Comparison of ENCODE assay signal across 1 cellular context in the genomic region with DNA sequence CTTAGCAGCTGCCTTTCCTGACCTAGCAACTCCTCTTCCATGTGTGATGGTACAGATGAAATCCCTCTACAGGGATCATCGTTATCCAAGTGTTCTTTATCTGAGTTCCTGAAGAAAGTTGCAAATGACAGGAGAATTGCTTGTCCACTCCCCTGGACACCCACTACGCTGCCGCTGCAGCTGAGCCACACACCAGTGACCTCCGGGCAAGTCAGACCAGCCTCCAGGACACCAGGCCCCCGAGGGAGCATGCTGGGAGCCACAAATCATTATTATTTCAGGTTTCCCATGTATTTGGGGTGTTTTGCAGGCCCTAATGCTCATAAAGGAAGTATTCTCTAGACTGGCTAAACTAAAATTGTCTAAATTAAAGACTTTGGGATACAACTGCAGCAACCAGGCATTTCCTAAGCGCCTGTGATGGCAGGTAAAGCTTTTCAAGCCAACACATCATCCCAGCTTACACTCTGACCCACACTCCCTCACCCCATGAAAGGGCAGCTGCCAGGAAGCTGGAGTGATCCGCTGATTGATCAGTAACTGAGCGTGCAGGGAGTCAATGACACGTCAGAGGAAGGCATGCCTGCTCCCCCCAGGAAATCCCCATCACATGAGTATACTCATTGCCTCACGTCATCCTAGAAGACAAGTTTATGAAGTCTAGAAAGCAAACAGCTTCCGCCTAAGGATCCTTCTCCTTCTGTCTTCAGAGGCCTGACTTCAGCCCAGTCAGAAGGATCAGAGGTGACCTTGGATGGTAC.
TF ChIP-seq lines count a peak whose summit lies in the region.

No MANE protein-coding gene starts in this region.

TF ChIP-seq in GM23338, 12 proteins besides CTCF, POLR2A, EP300 and RAD21 (continued from another document):
- TF ChIP-seq, protein P1, sequence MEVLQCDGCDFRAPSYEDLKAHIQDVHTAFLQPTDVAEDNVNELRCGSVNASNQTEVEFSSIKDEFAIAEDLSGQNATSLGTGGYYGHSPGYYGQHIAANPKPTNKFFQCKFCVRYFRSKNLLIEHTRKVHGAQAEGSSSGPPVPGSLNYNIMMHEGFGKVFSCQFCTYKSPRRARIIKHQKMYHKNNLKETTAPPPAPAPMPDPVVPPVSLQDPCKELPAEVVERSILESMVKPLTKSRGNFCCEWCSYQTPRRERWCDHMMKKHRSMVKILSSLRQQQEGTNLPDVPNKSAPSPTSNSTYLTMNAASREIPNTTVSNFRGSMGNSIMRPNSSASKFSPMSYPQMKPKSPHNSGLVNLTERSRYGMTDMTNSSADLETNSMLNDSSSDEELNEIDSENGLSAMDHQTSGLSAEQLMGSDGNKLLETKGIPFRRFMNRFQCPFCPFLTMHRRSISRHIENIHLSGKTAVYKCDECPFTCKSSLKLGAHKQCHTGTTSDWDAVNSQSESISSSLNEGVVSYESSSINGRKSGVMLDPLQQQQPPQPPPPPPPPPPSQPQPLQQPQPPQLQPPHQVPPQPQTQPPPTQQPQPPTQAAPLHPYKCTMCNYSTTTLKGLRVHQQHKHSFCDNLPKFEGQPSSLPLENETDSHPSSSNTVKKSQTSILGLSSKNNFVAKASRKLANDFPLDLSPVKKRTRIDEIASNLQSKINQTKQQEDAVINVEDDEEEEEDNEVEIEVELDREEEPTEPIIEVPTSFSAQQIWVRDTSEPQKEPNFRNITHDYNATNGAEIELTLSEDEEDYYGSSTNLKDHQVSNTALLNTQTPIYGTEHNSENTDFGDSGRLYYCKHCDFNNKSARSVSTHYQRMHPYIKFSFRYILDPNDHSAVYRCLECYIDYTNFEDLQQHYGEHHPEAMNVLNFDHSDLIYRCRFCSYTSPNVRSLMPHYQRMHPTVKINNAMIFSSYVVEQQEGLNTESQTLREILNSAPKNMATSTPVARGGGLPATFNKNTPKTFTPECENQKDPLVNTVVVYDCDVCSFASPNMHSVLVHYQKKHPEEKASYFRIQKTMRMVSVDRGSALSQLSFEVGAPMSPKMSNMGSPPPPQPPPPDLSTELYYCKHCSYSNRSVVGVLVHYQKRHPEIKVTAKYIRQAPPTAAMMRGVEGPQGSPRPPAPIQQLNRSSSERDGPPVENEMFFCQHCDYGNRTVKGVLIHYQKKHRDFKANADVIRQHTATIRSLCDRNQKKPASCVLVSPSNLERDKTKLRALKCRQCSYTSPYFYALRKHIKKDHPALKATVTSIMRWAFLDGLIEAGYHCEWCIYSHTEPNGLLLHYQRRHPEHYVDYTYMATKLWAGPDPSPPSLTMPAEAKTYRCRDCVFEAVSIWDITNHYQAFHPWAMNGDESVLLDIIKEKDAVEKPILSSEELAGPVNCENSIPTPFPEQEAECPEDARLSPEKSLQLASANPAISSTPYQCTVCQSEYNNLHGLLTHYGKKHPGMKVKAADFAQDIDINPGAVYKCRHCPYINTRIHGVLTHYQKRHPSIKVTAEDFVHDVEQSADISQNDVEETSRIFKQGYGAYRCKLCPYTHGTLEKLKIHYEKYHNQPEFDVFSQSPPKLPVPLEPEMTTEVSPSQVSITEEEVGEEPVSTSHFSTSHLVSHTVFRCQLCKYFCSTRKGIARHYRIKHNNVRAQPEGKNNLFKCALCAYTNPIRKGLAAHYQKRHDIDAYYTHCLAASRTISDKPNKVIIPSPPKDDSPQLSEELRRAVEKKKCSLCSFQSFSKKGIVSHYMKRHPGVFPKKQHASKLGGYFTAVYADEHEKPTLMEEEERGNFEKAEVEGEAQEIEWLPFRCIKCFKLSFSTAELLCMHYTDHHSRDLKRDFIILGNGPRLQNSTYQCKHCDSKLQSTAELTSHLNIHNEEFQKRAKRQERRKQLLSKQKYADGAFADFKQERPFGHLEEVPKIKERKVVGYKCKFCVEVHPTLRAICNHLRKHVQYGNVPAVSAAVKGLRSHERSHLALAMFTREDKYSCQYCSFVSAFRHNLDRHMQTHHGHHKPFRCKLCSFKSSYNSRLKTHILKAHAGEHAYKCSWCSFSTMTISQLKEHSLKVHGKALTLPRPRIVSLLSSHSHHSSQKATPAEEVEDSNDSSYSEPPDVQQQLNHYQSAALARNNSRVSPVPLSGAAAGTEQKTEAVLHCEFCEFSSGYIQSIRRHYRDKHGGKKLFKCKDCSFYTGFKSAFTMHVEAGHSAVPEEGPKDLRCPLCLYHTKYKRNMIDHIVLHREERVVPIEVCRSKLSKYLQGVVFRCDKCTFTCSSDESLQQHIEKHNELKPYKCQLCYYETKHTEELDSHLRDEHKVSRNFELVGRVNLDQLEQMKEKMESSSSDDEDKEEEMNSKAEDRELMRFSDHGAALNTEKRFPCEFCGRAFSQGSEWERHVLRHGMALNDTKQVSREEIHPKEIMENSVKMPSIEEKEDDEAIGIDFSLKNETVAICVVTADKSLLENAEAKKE (CRISPR knock-in tag; IDR thresholded peaks at IDR 0.05) = no peak
- TF ChIP-seq JUNB (IDR thresholded peaks at IDR 0.05; ENCODE audit: unreplicated experiment) = no peak
- TF ChIP-seq REST (IDR thresholded peaks at IDR 0.05; ENCODE audit: unreplicated experiment) = no peak
- TF ChIP-seq, protein P2, sequence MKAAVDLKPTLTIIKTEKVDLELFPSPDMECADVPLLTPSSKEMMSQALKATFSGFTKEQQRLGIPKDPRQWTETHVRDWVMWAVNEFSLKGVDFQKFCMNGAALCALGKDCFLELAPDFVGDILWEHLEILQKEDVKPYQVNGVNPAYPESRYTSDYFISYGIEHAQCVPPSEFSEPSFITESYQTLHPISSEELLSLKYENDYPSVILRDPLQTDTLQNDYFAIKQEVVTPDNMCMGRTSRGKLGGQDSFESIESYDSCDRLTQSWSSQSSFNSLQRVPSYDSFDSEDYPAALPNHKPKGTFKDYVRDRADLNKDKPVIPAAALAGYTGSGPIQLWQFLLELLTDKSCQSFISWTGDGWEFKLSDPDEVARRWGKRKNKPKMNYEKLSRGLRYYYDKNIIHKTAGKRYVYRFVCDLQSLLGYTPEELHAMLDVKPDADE (IDR thresholded peaks at IDR 0.05) = no peak
- no peak for TF ChIP-seq EZH2phosphoT487 (IDR thresholded peaks at IDR 0.05; ENCODE audit: unreplicated experiment)
- TF ChIP-seq EZH2 (IDR thresholded peaks at IDR 0.05; ENCODE audit: low read depth, unreplicated experiment) = no peak
- TF ChIP-seq ZNF331 (CRISPR knock-in tag; IDR thresholded peaks at IDR 0.05; ENCODE audit: low read depth) = no peak
- TF ChIP-seq ZNF114 (CRISPR knock-in tag; IDR thresholded peaks at IDR 0.05) = no peak
- no peak for TF ChIP-seq NANOG (IDR thresholded peaks at IDR 0.05; ENCODE audit: borderline replicate concordance)
- TF ChIP-seq CREB1 (CRISPR knock-in tag; IDR thresholded peaks at IDR 0.05; ENCODE audit: low read depth) = no peak
